8 cellular contexts compared by ENCODE assay signal in genomic region chr2:208040199-208041171, GRCh38. TPM values are rescaled to one million over a fixed set of nuclear protein-coding genes. Genes with fewer than 3 reads are reported as not detected.
A peak's percentile ranks its signal among the peaks of the same experiment; 100 is the strongest.
DNase-seq lines count a peak whose midpoint lies in the region; ATAC-seq and TF ChIP-seq lines count a peak whose summit lies in the region.

No MANE protein-coding gene starts in this region.

- no peaks in the 10 kb centered on the region for H3K36me3 ChIP-seq in IMR-90 (ENCODE audit: control insufficient read depth, insufficient read depth, low read length)
- H3K36me3 ChIP-seq in SK-N-SH (replicated peaks in 1 of 2; ENCODE audit: control insufficient read depth in 1 of 2, insufficient read depth in 2 of 2, low read length in 1 of 2): no peaks in the 10 kb centered on the region
- H3K36me3 ChIP-seq in cardiac muscle cell: no peaks in the 10 kb centered on the region
- no peaks in the 10 kb centered on the region for H3K36me3 ChIP-seq in prostate gland

- H4K20me1 ChIP-seq in IMR-90 (ENCODE audit: insufficient read depth, low read length): no peaks in the 10 kb centered on the region
- H4K20me1 ChIP-seq in SK-N-SH (ENCODE audit: insufficient read depth): no peaks in the 10 kb centered on the region

- WGBS in IMR-90 (ENCODE audit: extremely low coverage in 2 of 2, insufficient read length in 1 of 2), 2 experiments: 27% methylated on average over 3 of the region's 8 CpGs; no CpG with 5 or more reads in 1 of the 2 experiments
- WGBS in SK-N-SH (ENCODE audit: low lambda C conversion rate): 39% methylated on average over 8 of the region's 8 CpGs
- 38% methylated on average over 8 of the region's 8 CpGs for WGBS in prostate gland

- H2BK5ac ChIP-seq in IMR-90 (ENCODE audit: low read depth, low read length, poor library complexity, severe bottlenecking): peak overlapping the region; percentile 11

- TF ChIP-seq POLR2A in IMR-90 (IDR thresholded peaks at IDR 0.05; ENCODE audit: low read depth, low read length): no peak
- TF ChIP-seq POLR2A in prostate gland (IDR thresholded peaks at IDR 0.05): no peak

- H3K9me2 ChIP-seq in SK-N-SH: no peaks in the 10 kb centered on the region

- no peak overlapping the region for H4K5ac ChIP-seq in IMR-90 (ENCODE audit: low read depth, low read length)

- no TSS peak for BruUV-seq in IMR-90 (replicated peaks; lab: Mats Ljungman, UMichigan)

- H3K36me3 Mint-ChIP-seq in activated naive CD4-positive, alpha-beta T cell treated with anti-CD3 and anti-CD28 coated beads, Interleukin-2, amount 50 U/mL, for 72 hours: no peaks in the 10 kb centered on the region

- H3K9me3 ChIP-seq in IMR-90 (ENCODE audit: control insufficient read depth, insufficient read depth, low read length): no peaks in the 10 kb centered on the region
- H3K9me3 ChIP-seq in SK-N-SH: no peaks in the 10 kb centered on the region
- H3K9me3 ChIP-seq in cardiac muscle cell (ENCODE audit: low read depth): no peaks in the 10 kb centered on the region
- no peaks in the 10 kb centered on the region for H3K9me3 ChIP-seq in prostate gland

- H3K79me1 ChIP-seq in IMR-90 (ENCODE audit: low read depth in 1 of 2, low read length in 2 of 2): no peaks in the 10 kb centered on the region

- peak; percentile 81 for TF ChIP-seq CTCF in IMR-90 (conservative IDR thresholded peaks at IDR 0.05; ENCODE audit: low read depth, low read length)
- peak; percentile 82 for TF ChIP-seq CTCF in SK-N-SH (IDR thresholded peaks at IDR 0.05)
- TF ChIP-seq CTCF in cardiac muscle cell (IDR thresholded peaks at IDR 0.05; ENCODE audit: low read depth, low read length): peak; percentile 82
- peak in 3 of 4 experiments; percentile 57 to 73 (median 62) for TF ChIP-seq CTCF in prostate gland (IDR thresholded peaks at IDR 0.05)

- no peak overlapping the region for H3K14ac ChIP-seq in IMR-90 (replicated peaks; ENCODE audit: low read depth, low read length)

- no peak overlapping the region for H2BK15ac ChIP-seq in IMR-90 (ENCODE audit: low read depth, low read length)

- H3K4me2 ChIP-seq in IMR-90 (ENCODE audit: low read depth, low read length) (peak overlapping the region; percentile 19; the same call in 1 of the 2 replicates), SK-N-SH (no peak overlapping the region)

- in situ Hi-C loops in IMR-90 (cut with MboI; ENCODE audit: low sequenced_read_pairs): no loop called here

- peak; percentile 84 for ATAC-seq in GM21526 (IDR thresholded peaks at IDR 0.05; ENCODE audit: low FRiP score, unreplicated experiment)
- ATAC-seq in IMR-90 (ENCODE audit: low read depth): peak; percentile 81
- peak; percentile 91 to 93 for ATAC-seq in activated naive CD4-positive, alpha-beta T cell treated with anti-CD3 and anti-CD28 coated beads, Interleukin-2, amount 50 U/mL, for 72 hours
- no peak for ATAC-seq in HG03457 (IDR thresholded peaks at IDR 0.05; ENCODE audit: unreplicated experiment)

- peak; percentile 70 for TF ChIP-seq RAD21 in IMR-90 (IDR thresholded peaks at IDR 0.05; ENCODE audit: low read length)
- TF ChIP-seq RAD21 in SK-N-SH (IDR thresholded peaks at IDR 0.05; ENCODE audit: low read length): peak; percentile 68

- H3K9me1 ChIP-seq in IMR-90 (ENCODE audit: insufficient read depth, low read length): peaks cover 4% of the 10 kb centered on the region; the same call in 1 of the 2 replicates

- H3F3A ChIP-seq in SK-N-SH (replicated peaks; ENCODE audit: insufficient read depth): peaks cover 5% of the 10 kb centered on the region

- dilution Hi-C loops in IMR-90 (cut with HindIII; ENCODE audit: low sequenced_read_pairs, unreplicated experiment): no loop called here

- H3K4me3 ChIP-seq in IMR-90 (ENCODE audit: insufficient read depth, low read depth, low read length) (no peak overlapping the region), SK-N-SH (ENCODE audit: low read depth in 2 of 2, low read length in 1 of 2) (no peak overlapping the region), cardiac muscle cell (no peak overlapping the region), prostate gland (no peak overlapping the region)

- DNase-seq in Daoy (ENCODE audit: low read depth) (peak; percentile 68), IMR-90 (peak; percentile 82), SK-N-SH (peak; percentile 58), cardiac muscle cell (ENCODE audit: low read depth in 1 of 2, low spot score in 1 of 2) (peak; percentile 70 to 84), prostate gland (ENCODE audit: low spot score) (peak; percentile 39)
- DNase-seq in activated naive CD4-positive, alpha-beta T cell treated with anti-CD3 and anti-CD28 coated beads, Interleukin-2, amount 50 U/mL, for 72 hours (ENCODE audit: low spot score in 2 of 2): peak; percentile 69 to 82

- H3K4ac ChIP-seq in IMR-90 (ENCODE audit: low read depth, low read length): no peak overlapping the region

- H3K23ac ChIP-seq in IMR-90 (ENCODE audit: low read depth, low read length): no peak overlapping the region

- H3K4me1 ChIP-seq in IMR-90 (ENCODE audit: control insufficient read depth, insufficient read depth, low read length): peaks cover 7% of the 10 kb centered on the region
- H3K4me1 ChIP-seq in SK-N-SH (ENCODE audit: control insufficient read depth in 1 of 2, insufficient read depth in 2 of 2, low read depth in 1 of 2, low read length in 1 of 2): no peaks in the 10 kb centered on the region
- H3K4me1 ChIP-seq in cardiac muscle cell (ENCODE audit: low read depth): peaks cover 4% of the 10 kb centered on the region
- no peaks in the 10 kb centered on the region for H3K4me1 ChIP-seq in prostate gland (replicated peaks)

- no peak overlapping the region for H4K8ac ChIP-seq in IMR-90 (ENCODE audit: low read depth in 2 of 2, low read length in 2 of 2)

- H2AK9ac ChIP-seq in IMR-90 (replicated peaks; ENCODE audit: low read depth, low read length, poor library complexity): no peak overlapping the region

- no peak overlapping the region for H2BK20ac ChIP-seq in IMR-90 (ENCODE audit: low read depth, low read length)

- H3K27ac Mint-ChIP-seq in activated naive CD4-positive, alpha-beta T cell treated with anti-CD3 and anti-CD28 coated beads, Interleukin-2, amount 50 U/mL, for 72 hours: no peak overlapping the region

- no peak for TF ChIP-seq EP300 in SK-N-SH (IDR thresholded peaks at IDR 0.05; ENCODE audit: borderline replicate concordance in 1 of 2, low read depth in 1 of 2, low read length in 1 of 2)

- H3K18ac ChIP-seq in IMR-90 (ENCODE audit: low read depth, low read length): peak overlapping the region; percentile 13; the same call in 1 of the 2 replicates

- CTCF ChIA-PET in IMR-90 (lab: Yijun Ruan, JAX) (interaction anchor here (0.6 to 1.8 kb wide), 32 partner anchors 8 to 405 kb away, joined by 3 to 20 read pairs (median 4); partner anchors contain the start of genes CCNYL1, FZD5 and PLEKHM3), SK-N-SH (lab: Yijun Ruan, JAX) (interaction anchor here (0.6 to 8.1 kb wide), 42 partner anchors 9 to 534 kb away, joined by 3 to 128 read pairs (median 4); partner anchors contain the start of gene FZD5)

- no peak overlapping the region for H4K91ac ChIP-seq in IMR-90 (ENCODE audit: insufficient read depth, low read depth, low read length)

- H3K27me3 ChIP-seq in IMR-90 (ENCODE audit: control insufficient read depth, insufficient read depth, low read length) (no peaks in the 10 kb centered on the region), SK-N-SH (ENCODE audit: insufficient read depth) (no peaks in the 10 kb centered on the region), cardiac muscle cell (no peaks in the 10 kb centered on the region), prostate gland (replicated peaks; ENCODE audit: insufficient read depth) (no peaks in the 10 kb centered on the region)

- no peak overlapping the region for H2BK120ac ChIP-seq in IMR-90 (ENCODE audit: low read depth, low read length)

- H3K9me3 Mint-ChIP-seq in activated naive CD4-positive, alpha-beta T cell treated with anti-CD3 and anti-CD28 coated beads, Interleukin-2, amount 50 U/mL, for 72 hours: no peaks in the 10 kb centered on the region

- H2AFZ ChIP-seq in IMR-90 (replicated peaks; ENCODE audit: low read length, poor library complexity) (no peak overlapping the region), SK-N-SH (ENCODE audit: low read depth) (peak overlapping the region; percentile 17; the same call in 1 of the 2 replicates)

- H3K79me2 ChIP-seq in SK-N-SH (ENCODE audit: insufficient read depth): no peaks in the 10 kb centered on the region

- H3K9ac ChIP-seq in IMR-90 (ENCODE audit: low read depth, low read length) (no peak overlapping the region), SK-N-SH (no peak overlapping the region)

- intact Hi-C loops in IMR-90 (cut with micrococcal nuclease) (loop anchor here (1.0 to 2.0 kb wide), 3 partner anchors 32 to 294 kb away; partner anchors contain the start of gene FZD5), prostate gland (cut with DNase I) (loop anchor here (2.0 kb wide), 1 partner anchor 294 kb away; no protein-coding TSS in a partner anchor)

- H3K27ac ChIP-seq in IMR-90 (ENCODE audit: insufficient read depth, low read length) (no peak overlapping the region), SK-N-SH (ENCODE audit: low read depth in 2 of 2, low read length in 1 of 2) (no peak overlapping the region), cardiac muscle cell (peak overlapping the region; percentile 5), prostate gland (no peak overlapping the region)

- no peak overlapping the region for H2AK5ac ChIP-seq in IMR-90 (ENCODE audit: low read depth, low read length)

- POLR2A ChIA-PET in IMR-90 (lab: Charles Lee; ENCODE audit: unreplicated experiment) (interaction anchor here (0.6 kb wide), 1 partner anchor 66 kb away, joined by 3 read pairs; no protein-coding TSS in a partner anchor), SK-N-SH (lab: Yijun Ruan, JAX) (interaction anchor here (2.7 kb wide), 1 partner anchor 15 kb away, joined by 11 read pairs; the partner anchor contains the start of gene PLEKHM3)

- H3K56ac ChIP-seq in IMR-90 (ENCODE audit: extremely low read depth, insufficient read depth, low read length): no peak overlapping the region

TF ChIP-seq in IMR-90, 13 proteins besides CTCF, POLR2A, EP300 and RAD21 (continues in another document):
- TF ChIP-seq CEBPB (IDR thresholded peaks at IDR 0.05; ENCODE audit: low read depth, low read length): no peak; the same call in 1 of the 2 replicates

TF ChIP-seq in SK-N-SH, 30 proteins besides CTCF, POLR2A, EP300 and RAD21 (continues in another document):
- TF ChIP-seq RCOR1 (IDR thresholded peaks at IDR 0.05; ENCODE audit: low read length): peak; percentile 58
- TF ChIP-seq ELF1 (IDR thresholded peaks at IDR 0.05): no peak

RNA-seq across cellular contexts. Expression of gene PLEKHM3, which starts 15.2 kb away (rescaled TPM):
- 6.2 and 6.4 TPM in 2 replicates for total RNA-seq in Daoy (2014; rRNA removed; shearing (Covaris generic))
- total RNA-seq in IMR-90 (2012; rRNA removed) (8.6 and 11.3 TPM in 2 replicates), cardiac muscle cell (7.7 and 8.0 TPM in 2 replicates), prostate gland (10 to 100 TPM; 17.0 to 28.6 TPM)
- polyA plus RNA-seq in IMR-90 (2012; rRNA removed) (2.1 and 2.4 TPM in 2 replicates), SK-N-SH (2012; rRNA removed) (1.9 and 2.1 TPM in 2 replicates), cardiac muscle cell (5.5 and 6.7 TPM in 2 replicates)
- polyA plus RNA-seq in IMR-90 (2012; cell fraction: cytosol; rRNA removed): 1.2 and 1.5 TPM in 2 replicates
- polyA plus RNA-seq in IMR-90 (2012; cell fraction: nucleus; rRNA removed; ENCODE audit: low replicate concordance): 1.1 and 2.4 TPM in 2 replicates
- polyA plus RNA-seq in SK-N-SH (2012; cell fraction: cytosol; rRNA removed): 2.6 and 2.9 TPM in 2 replicates
- polyA plus RNA-seq in SK-N-SH (2012; cell fraction: nucleus; rRNA removed): 1.7 and 1.8 TPM in 2 replicates
- 10 to 100 TPM in 1 of 2 donors, 1 to 10 TPM in 1; 5.2 to 15.8 TPM for total RNA-seq in activated naive CD4-positive, alpha-beta T cell treated with anti-CD3 and anti-CD28 coated beads, Interleukin-2, amount 50 U/mL, for 72 hours
